ENCODE assay signal across 8 cellular contexts in genomic region chr9:120916573-120916972, GRCh38. TPM values are rescaled to one million over a fixed set of nuclear protein-coding genes. Genes with fewer than 3 reads are reported as not detected.
DNase-seq lines count a peak whose midpoint lies in the region; ATAC-seq, FAIRE-seq and TF ChIP-seq lines count a peak whose summit lies in the region.

No MANE protein-coding gene starts in this region.

- H3K27me3 ChIP-seq in CD4-positive, alpha-beta memory T cell (ENCODE audit: insufficient read depth, low read length) = no peaks in the 10 kb centered on the region
- H3K27me3 ChIP-seq in osteoblast (ENCODE audit: insufficient read depth, low read length) = no peaks in the 10 kb centered on the region

- CTCF ChIA-PET in CD4-positive, alpha-beta memory T cell (lab: Charles Lee; ENCODE audit: partially characterized antibody) = interaction anchor here (1.0 to 2.9 kb wide), 14 partner anchors 9 to 47 kb away, joined by 3 to 14 read pairs (median 7); partner anchors contain the start of gene TRAF1

- TF ChIP-seq CTCF in osteoblast (IDR thresholded peaks at IDR 0.05; ENCODE audit: extremely low read depth, low read depth, low read length) = peak; percentile 16

- peak overlapping the region; percentile 50 for H3K27ac ChIP-seq in CD4-positive, alpha-beta memory T cell (ENCODE audit: low read depth, low read length)
- H3K27ac ChIP-seq in osteoblast (ENCODE audit: low read depth, low read length) = no peak overlapping the region

- no peak overlapping the region for H3K4me2 ChIP-seq in osteoblast (ENCODE audit: insufficient read depth, low read length)

- H3K4me1 ChIP-seq in CD4-positive, alpha-beta memory T cell (ENCODE audit: insufficient read depth, low read length) = peaks cover 92% of the 10 kb centered on the region
- peaks cover 20% of the 10 kb centered on the region for H3K4me1 ChIP-seq in osteoblast (ENCODE audit: insufficient read depth, low read length)

- H3K36me3 Mint-ChIP-seq in CD4-positive, alpha-beta memory T cell = peaks cover 71 to 85% of the 10 kb centered on the region in 2 donors

- H3K9me3 ChIP-seq in CD4-positive, alpha-beta memory T cell (ENCODE audit: control insufficient read depth in 1 of 2, low read length in 2 of 2) = no peaks in the 10 kb centered on the region
- no peaks in the 10 kb centered on the region for H3K9me3 ChIP-seq in osteoblast (ENCODE audit: low read depth, low read length)

- H3K27ac Mint-ChIP-seq in CD4-positive, alpha-beta memory T cell = peak overlapping the region; percentile 78 to 96 (median 89)

- peaks cover 0 to 2% (median 0%) of the 10 kb centered on the region in 8 donors for H3K9me3 Mint-ChIP-seq in CD4-positive, alpha-beta memory T cell

- H2AFZ ChIP-seq in osteoblast (ENCODE audit: low read length) = no peak overlapping the region

- no peaks in the 10 kb centered on the region for H3K79me2 ChIP-seq in osteoblast (ENCODE audit: insufficient read depth, low read length)

- H3K4me3 ChIP-seq in CD4-positive, alpha-beta memory T cell (ENCODE audit: low read length in 2 of 2) = no peak overlapping the region
- H3K4me3 ChIP-seq in osteoblast (ENCODE audit: insufficient read depth, low read length) = no peak overlapping the region

- intact Hi-C loops in CD4-positive, alpha-beta memory T cell (cut with micrococcal nuclease) = loop anchor here (1.0 kb wide), 1 partner anchor 10 kb away; the partner anchor contains the start of gene TRAF1

- ATAC-seq in GM21619 (IDR thresholded peaks at IDR 0.05; ENCODE audit: unreplicated experiment) = no peak

- H3K4me1 Mint-ChIP-seq in CD4-positive, alpha-beta memory T cell = peaks cover 59 to 98% (median 79%) of the 10 kb centered on the region in 4 donors

- H3K4me3 Mint-ChIP-seq in CD4-positive, alpha-beta memory T cell = peak overlapping the region; percentile 42 to 84 (median 72)

- no peaks in the 10 kb centered on the region for H3K27me3 Mint-ChIP-seq in CD4-positive, alpha-beta memory T cell

- no peak for DNase-seq in CD4-positive, alpha-beta memory T cell
- peak; percentile 45 for DNase-seq in SK-N-DZ (ENCODE audit: low spot score)
- DNase-seq in fibroblast of gingiva (ENCODE audit: low read depth) = peak; percentile 96
- no peak for DNase-seq in osteoblast (ENCODE audit: insufficient read length, low spot score, missing footprints)
- DNase-seq in GM19239 (ENCODE audit: insufficient read length, low spot score) = no peak
- DNase-seq in HuH-7 (ENCODE audit: low spot score) = no peak
- DNase-seq in stimulated activated naive CD4-positive, alpha-beta T cell (lab: John Stamatoyannopoulos, UW) = no peak

- no peaks in the 10 kb centered on the region for H4K20me1 ChIP-seq in osteoblast (ENCODE audit: insufficient read depth, low read length)

- FAIRE-seq in GM19239 (lab: Jason Lieb, UNC) = no peak

- peaks cover 54% of the 10 kb centered on the region for H3K36me3 ChIP-seq in CD4-positive, alpha-beta memory T cell (ENCODE audit: insufficient read depth, low read length)
- peaks cover 3% of the 10 kb centered on the region for H3K36me3 ChIP-seq in osteoblast (ENCODE audit: insufficient read depth, low read length)

- POLR2A ChIA-PET in CD4-positive, alpha-beta memory T cell (lab: Charles Lee; ENCODE audit: partially characterized antibody) = interaction anchor here (1.0 to 74.5 kb wide), 4 partner anchors 3 to 158 kb away, joined by 3 to 5577 read pairs (median 2790); partner anchors contain the start of genes FBXW2, PHF19 and TRAF1

RNA-seq across cellular contexts. Expression of gene TRAF1, which starts 10.0 kb away (rescaled TPM):
- 100 to 1,000 TPM; 174 to 181 TPM for total RNA-seq in CD4-positive, alpha-beta memory T cell
- 10 to 100 TPM in 1 of 2 donors, 1 to 10 TPM in 1; 7.8 to 14.4 TPM for polyA plus RNA-seq in CD4-positive, alpha-beta memory T cell
- 0.73 and 0.99 TPM in 2 replicates for polyA plus RNA-seq in SK-N-DZ (2014; cell fraction: cytosol; rRNA removed)
- 2.5 and 4.3 TPM in 2 replicates for polyA plus RNA-seq in SK-N-DZ (2014; cell fraction: nucleus; rRNA removed)
- 0.88 and 1.8 TPM in 2 replicates for total RNA-seq in osteoblast

RNA-seq across cellular contexts. Expression of gene PHF19, which starts 39.6 kb away (rescaled TPM):
- 100 to 1,000 TPM; 194 to 201 TPM for total RNA-seq in CD4-positive, alpha-beta memory T cell
- 10 to 100 TPM; 15.4 to 17.8 TPM for polyA plus RNA-seq in CD4-positive, alpha-beta memory T cell
- 26.9 and 29.8 TPM in 2 replicates for polyA plus RNA-seq in SK-N-DZ (2014; cell fraction: cytosol; rRNA removed)
- polyA plus RNA-seq in SK-N-DZ (2014; cell fraction: nucleus; rRNA removed) = 66.0 and 92.0 TPM in 2 replicates
- 13.8 and 16.6 TPM in 2 replicates for total RNA-seq in osteoblast

Comparison
In these comparisons a context has a peak if more than half of its experiments do, and no peak if none do; other contexts are left out.
1. DNase-seq: peak in SK-N-DZ (single experiment) and fibroblast of gingiva (single experiment); none in CD4-positive, alpha-beta memory T cell (0 of 5), osteoblast (single experiment), GM19239 (single experiment), HuH-7 (single experiment) and stimulated activated naive CD4-positive, alpha-beta T cell (0 of 6).
2. RNA of gene TRAF1, which starts 10.0 kb away (total RNA-seq): 174 to 181 TPM in CD4-positive, alpha-beta memory T cell; 0.88 to 1.8 TPM in osteoblast; every median in the first group is over 10 times any median in the second.
3. RNA of gene PHF19, which starts 39.6 kb away (total RNA-seq): 194 to 201 TPM in CD4-positive, alpha-beta memory T cell; 13.8 to 16.6 TPM in osteoblast; every median in the first group is over 10 times any median in the second.